Comparison of ENCODE assay signal across 12 cellular contexts in the genomic region with DNA sequence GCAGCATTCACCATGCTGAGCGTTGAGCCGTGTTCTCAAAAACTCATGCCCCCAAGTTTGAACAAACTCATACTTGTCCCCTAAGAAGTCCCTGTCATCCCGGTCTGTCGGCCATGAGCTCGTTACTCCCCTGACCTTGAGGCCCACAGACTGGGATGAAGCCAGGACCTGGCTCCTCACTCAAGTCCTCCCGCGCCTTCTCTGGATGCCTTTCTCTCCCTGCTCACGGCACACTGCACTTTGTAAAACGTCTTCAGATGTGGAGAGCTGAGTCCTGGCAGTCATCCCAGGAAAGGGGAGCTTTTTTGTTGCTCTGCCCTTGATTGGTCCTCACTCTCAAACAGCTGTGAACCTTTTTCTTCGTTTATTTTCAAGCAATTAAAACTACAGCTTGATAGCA.
DNase-seq lines count a peak whose midpoint lies in the region; ATAC-seq and TF ChIP-seq lines count a peak whose summit lies in the region.
"Had no signal": no experiment of that assay in that cellular context is flagged by ENCODE, and none has a peak within 500 bp of the region (broad histone marks: within the 10 kb centered on the region; RNA-seq: fewer than 3 reads in every experiment).

No MANE protein-coding gene starts in this region.

- H3K9me3 ChIP-seq in left lung (no peaks in the 10 kb centered on the region), Peyer's patch (no peaks in the 10 kb centered on the region)

- TF ChIP-seq CTCF in cardiac fibroblast (IDR thresholded peaks at IDR 0.05; ENCODE audit: low read depth, low read length) (no peak), left lung (IDR thresholded peaks at IDR 0.05) (no peak), Peyer's patch (IDR thresholded peaks at IDR 0.05) (no peak)

- no peak for TF ChIP-seq POLR2A in Peyer's patch (IDR thresholded peaks at IDR 0.05)

- ATAC-seq in left lung (peak; percentile 89), GM21526 (IDR thresholded peaks at IDR 0.05; ENCODE audit: low FRiP score, unreplicated experiment) (no peak)
- ATAC-seq: esophagus mucosa had no signal

- DNase-seq in M059J (ENCODE audit: low read depth) (peak; percentile 35), cardiac fibroblast (ENCODE audit: low read depth in 2 of 2) (peak; percentile 34 to 86), left lung (peak in 1 of 2 donors; percentile 62), superior temporal gyrus (ENCODE audit: extremely low spot score) (peak; percentile 39), epidermal melanocyte (ENCODE audit: insufficient read length, low spot score) (no peak), Peyer's patch (no peak)
- no peak for DNase-seq in stimulated activated CD4-positive, alpha-beta T cell treated with anti-CD3 and anti-CD28 coated beads, Interleukin-4, amount 100 ng/mL, for 1 hour
- DNase-seq: activated effector memory CD4-positive, alpha-beta T cell treated with anti-CD3 and anti-CD28 coated beads, Interleukin-2, amount 50 U/mL, for 16 hours; naive B cell had no signal

- no peaks in the 10 kb centered on the region for H3K36me3 ChIP-seq in left lung
- H3K36me3 ChIP-seq in Peyer's patch: no peaks in the 10 kb centered on the region

- H3K4me1 ChIP-seq in left lung (peaks cover under 1 to 16% of the 10 kb centered on the region in 2 donors), Peyer's patch (peaks cover 0 to 4% (median 0%) of the 10 kb centered on the region in 4 donors)

- intact Hi-C loops in left lung (cut with DNase I): no loop called here

- H3K4me3 ChIP-seq in cardiac fibroblast (replicated peaks in 1 of 2; ENCODE audit: low read depth in 2 of 2, low read length in 2 of 2) (no peak overlapping the region), left lung (no peak overlapping the region), Peyer's patch (no peak overlapping the region)

- H3K27me3 ChIP-seq in left lung: no peaks in the 10 kb centered on the region
- H3K27me3 ChIP-seq in Peyer's patch: no peaks in the 10 kb centered on the region

- H3K27ac ChIP-seq in left lung: peak overlapping the region in 1 of 2 donors; percentile 9
- peak overlapping the region in 1 of 4 donors; percentile 36 for H3K27ac ChIP-seq in Peyer's patch
- H3K27ac ChIP-seq: KMS-11 had no signal

Comparison
In these comparisons a context has a peak if more than half of its experiments do, and no peak if none do; other contexts are left out.
1. DNase-seq: peak in M059J (single experiment), cardiac fibroblast (2 of 2) and superior temporal gyrus (single experiment); none in epidermal melanocyte (single experiment), Peyer's patch (0 of 3) and stimulated activated CD4-positive, alpha-beta T cell treated with anti-CD3 and anti-CD28 coated beads, Interleukin-4, amount 100 ng/mL, for 1 hour (single experiment).